In the genomic region with DNA sequence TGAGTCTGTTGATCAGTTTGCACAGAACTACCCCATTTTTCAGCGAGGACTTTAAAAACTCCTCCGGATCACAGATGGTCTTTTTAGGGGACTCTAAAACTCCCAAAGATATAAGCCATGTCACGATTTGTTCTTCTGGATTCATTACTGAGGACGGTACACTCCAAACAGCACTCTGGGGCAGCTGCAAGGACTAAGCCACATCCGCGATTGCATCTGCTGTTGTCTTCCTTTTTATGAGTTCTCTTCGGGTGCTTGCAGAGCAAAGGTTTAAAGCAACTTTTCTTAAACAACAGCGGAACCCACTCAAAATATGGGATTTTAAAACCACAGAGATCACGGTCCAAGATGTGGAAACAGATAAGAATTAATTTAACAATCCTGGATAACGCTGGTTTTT, we compare ENCODE assay signal across 9 cellular contexts. TPM values are rescaled to one million over a fixed set of nuclear protein-coding genes. Genes with fewer than 3 reads are reported as not detected.
DNase-seq lines count a peak whose midpoint lies in the region; ATAC-seq and TF ChIP-seq lines count a peak whose summit lies in the region.
"Had no signal": no experiment of that assay in that cellular context is flagged by ENCODE, and none has a peak within 500 bp of the region (broad histone marks: within the 10 kb centered on the region; RNA-seq: fewer than 3 reads in every experiment).

A gene with protein sequence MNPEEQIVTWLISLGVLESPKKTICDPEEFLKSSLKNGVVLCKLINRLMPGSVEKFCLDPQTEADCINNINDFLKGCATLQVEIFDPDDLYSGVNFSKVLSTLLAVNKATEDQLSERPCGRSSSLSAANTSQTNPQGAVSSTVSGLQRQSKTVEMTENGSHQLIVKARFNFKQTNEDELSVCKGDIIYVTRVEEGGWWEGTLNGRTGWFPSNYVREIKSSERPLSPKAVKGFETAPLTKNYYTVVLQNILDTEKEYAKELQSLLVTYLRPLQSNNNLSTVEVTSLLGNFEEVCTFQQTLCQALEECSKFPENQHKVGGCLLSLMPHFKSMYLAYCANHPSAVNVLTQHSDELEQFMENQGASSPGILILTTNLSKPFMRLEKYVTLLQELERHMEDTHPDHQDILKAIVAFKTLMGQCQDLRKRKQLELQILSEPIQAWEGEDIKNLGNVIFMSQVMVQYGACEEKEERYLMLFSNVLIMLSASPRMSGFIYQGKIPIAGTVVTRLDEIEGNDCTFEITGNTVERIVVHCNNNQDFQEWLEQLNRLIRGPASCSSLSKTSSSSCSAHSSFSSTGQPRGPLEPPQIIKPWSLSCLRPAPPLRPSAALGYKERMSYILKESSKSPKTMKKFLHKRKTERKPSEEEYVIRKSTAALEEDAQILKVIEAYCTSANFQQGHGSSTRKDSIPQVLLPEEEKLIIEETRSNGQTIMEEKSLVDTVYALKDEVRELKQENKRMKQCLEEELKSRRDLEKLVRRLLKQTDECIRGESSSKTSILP (minus strand): TSS at position 195 of the 400 bp plus-strand sequence. CDS start 50 bp downstream, at position 145.

- CTCF ChIA-PET in OCI-LY7 (lab: Charles Lee; ENCODE audit: unreplicated experiment) = no interaction called here

- intact Hi-C loops in OCI-LY7 (cut with micrococcal nuclease; ENCODE audit: unreplicated experiment) = loop anchor here (1.0 to 10.0 kb wide), 4 partner anchors 100 to 806 kb away; a partner anchor contains a TSS
- intact Hi-C loops in dendritic cell treated with granulocyte-macrophage colony-stimulating factor and Interleukin-4, amounts not matched to agents 40 ng/mL and 50 ng/mL, for 4 days (cut with micrococcal nuclease) = loop anchor here (10.0 kb wide), 1 partner anchor 74 kb away; no protein-coding TSS in a partner anchor

- H2AFZ ChIP-seq in ACC112 (ENCODE audit: low read length, unreplicated experiment) (peak within 1 kb of the TSS; percentile 60), OCI-LY7 (ENCODE audit: low read length) (peak within 1 kb of the TSS; percentile 79; the same call in 1 of the 2 replicates)

- peak; percentile 37 for ATAC-seq in GM19043 (IDR thresholded peaks at IDR 0.05; ENCODE audit: low read depth, unreplicated experiment)

- H3K4me1 Mint-ChIP-seq in dendritic cell treated with granulocyte-macrophage colony-stimulating factor and Interleukin-4, amounts not matched to agents 40 ng/mL and 50 ng/mL, for 4 days (ENCODE audit: low read depth) = peaks cover 51% of the 10 kb centered on the region

- no TSS peak for BruUV-seq in OCI-LY7 (replicated peaks; lab: Mats Ljungman, UMichigan)

- H3K27ac Mint-ChIP-seq in dendritic cell treated with granulocyte-macrophage colony-stimulating factor and Interleukin-4, amounts not matched to agents 40 ng/mL and 50 ng/mL, for 4 days = peak within 1 kb of the TSS; percentile 92

- H3K27ac ChIP-seq in ACC112 (ENCODE audit: low read depth, low read length) = no peak within 1 kb of the TSS
- peak within 1 kb of the TSS; percentile 89 for H3K27ac ChIP-seq in OCI-LY7 (ENCODE audit: low read depth, low read length, poor library complexity, severe bottlenecking)
- no peak within 1 kb of the TSS for H3K27ac ChIP-seq in rectal smooth muscle tissue (ENCODE audit: low read depth, low read length)
- H3K27ac ChIP-seq: cardiac muscle cell had no signal

- H3K9me3 ChIP-seq in OCI-LY7 (ENCODE audit: low read length) = no peaks in the 10 kb centered on the region

- no peak for TF ChIP-seq CTCF in OCI-LY7 (conservative IDR thresholded peaks at IDR 0.05; ENCODE audit: low read length)

- DNase-seq in OCI-LY7 (ENCODE audit: low spot score) (peak; percentile 74), NCI-H1436 treated with DMSO at 0.1 percent for 48 hours (lab: John Stamatoyannopoulos, UW) (no peak), AG08396 (ENCODE audit: low spot score) (no peak), DMS153 (lab: John Stamatoyannopoulos, UW) (no peak)

- H3K4me3 ChIP-seq in ACC112 (ENCODE audit: low read depth, low read length) (peak within 1 kb of the TSS; percentile 30), OCI-LY7 (ENCODE audit: low read depth, low read length, poor library complexity, severe bottlenecking) (peak within 1 kb of the TSS; percentile 80), rectal smooth muscle tissue (ENCODE audit: low read length) (peak within 1 kb of the TSS; percentile 34)
- H3K4me3 ChIP-seq: cardiac muscle cell had no signal

- H3K4me1 ChIP-seq in ACC112 (ENCODE audit: control insufficient read depth, insufficient read depth, low read length, unreplicated experiment) (peaks cover 11% of the 10 kb centered on the region), OCI-LY7 (ENCODE audit: insufficient read depth, low read length, poor library complexity, severe bottlenecking) (peaks cover 64% of the 10 kb centered on the region), rectal smooth muscle tissue (ENCODE audit: control insufficient read depth, insufficient read depth, low read length) (no peaks in the 10 kb centered on the region)

- POLR2A ChIA-PET in OCI-LY7 (lab: Charles Lee) = interaction anchor here (0.6 to 1.3 kb wide), 2 partner anchors 15 to 91 kb away, joined by 4 to 5 read pairs; no protein-coding TSS in a partner anchor

- no peaks in the 10 kb centered on the region for H3K9me2 ChIP-seq in OCI-LY7 (ENCODE audit: insufficient read depth, low read length)

- H3K4me2 ChIP-seq in OCI-LY7 (ENCODE audit: low read length) = peak within 1 kb of the TSS; percentile 68

- H3K27me3 ChIP-seq in ACC112 (ENCODE audit: insufficient read depth, low read length) (no peaks in the 10 kb centered on the region), rectal smooth muscle tissue (ENCODE audit: control insufficient read depth, insufficient read depth, low read length) (no peaks in the 10 kb centered on the region)
- H3K27me3 ChIP-seq: cardiac muscle cell had no signal

- peak within 1 kb of the TSS; percentile 71 for H3K4me3 Mint-ChIP-seq in dendritic cell treated with granulocyte-macrophage colony-stimulating factor and Interleukin-4, amounts not matched to agents 40 ng/mL and 50 ng/mL, for 4 days

- no peaks in the 10 kb centered on the region for H3K27me3 Mint-ChIP-seq in dendritic cell treated with granulocyte-macrophage colony-stimulating factor and Interleukin-4, amounts not matched to agents 40 ng/mL and 50 ng/mL, for 4 days

- H3K9me3 Mint-ChIP-seq in dendritic cell treated with granulocyte-macrophage colony-stimulating factor and Interleukin-4, amounts not matched to agents 40 ng/mL and 50 ng/mL, for 4 days = no peaks in the 10 kb centered on the region

- H4K20me1 ChIP-seq in OCI-LY7 (ENCODE audit: insufficient read depth, low read length) = no peaks in the 10 kb centered on the region

- no peaks in the 10 kb centered on the region for H3K36me3 Mint-ChIP-seq in dendritic cell treated with granulocyte-macrophage colony-stimulating factor and Interleukin-4, amounts not matched to agents 40 ng/mL and 50 ng/mL, for 4 days (ENCODE audit: low read depth)

- H3K79me2 ChIP-seq in ACC112 (ENCODE audit: control insufficient read depth, insufficient read depth, low read length, unreplicated experiment) = no peaks in the 10 kb centered on the region
- peaks cover 49% of the 10 kb centered on the region for H3K79me2 ChIP-seq in OCI-LY7 (ENCODE audit: insufficient read depth, low read depth, low read length)

- H3K36me3 ChIP-seq in ACC112 (ENCODE audit: insufficient read depth, low read length) = no peaks in the 10 kb centered on the region
- peaks cover 4% of the 10 kb centered on the region; the same call in 1 of the 2 replicates for H3K36me3 ChIP-seq in OCI-LY7 (ENCODE audit: insufficient read depth, low read length)
- no peaks in the 10 kb centered on the region for H3K36me3 ChIP-seq in rectal smooth muscle tissue (ENCODE audit: control insufficient read depth, insufficient read depth, low read length)
- H3K36me3 ChIP-seq: cardiac muscle cell had no signal

- no peak within 1 kb of the TSS for H3K9ac ChIP-seq in rectal smooth muscle tissue (ENCODE audit: low read length)

RNA-seq across cellular contexts. Expression of the gene that starts here (rescaled TPM):
- total RNA-seq in OCI-LY7 (2014; rRNA removed; shearing (Covaris generic)) = 50.8 and 52.3 TPM in 2 replicates
- total RNA-seq in OCI-LY7 (2022) = 64.5 and 79.5 TPM in 2 replicates

Comparison
In these comparisons a context has a peak if more than half of its experiments do, and no peak if none do; other contexts are left out.
1. H3K4me3 ChIP-seq: peak in every context shown above with its lines; median percentile 80 in OCI-LY7; 34 in rectal smooth muscle tissue; 30 in ACC112.